In the genomic region with DNA sequence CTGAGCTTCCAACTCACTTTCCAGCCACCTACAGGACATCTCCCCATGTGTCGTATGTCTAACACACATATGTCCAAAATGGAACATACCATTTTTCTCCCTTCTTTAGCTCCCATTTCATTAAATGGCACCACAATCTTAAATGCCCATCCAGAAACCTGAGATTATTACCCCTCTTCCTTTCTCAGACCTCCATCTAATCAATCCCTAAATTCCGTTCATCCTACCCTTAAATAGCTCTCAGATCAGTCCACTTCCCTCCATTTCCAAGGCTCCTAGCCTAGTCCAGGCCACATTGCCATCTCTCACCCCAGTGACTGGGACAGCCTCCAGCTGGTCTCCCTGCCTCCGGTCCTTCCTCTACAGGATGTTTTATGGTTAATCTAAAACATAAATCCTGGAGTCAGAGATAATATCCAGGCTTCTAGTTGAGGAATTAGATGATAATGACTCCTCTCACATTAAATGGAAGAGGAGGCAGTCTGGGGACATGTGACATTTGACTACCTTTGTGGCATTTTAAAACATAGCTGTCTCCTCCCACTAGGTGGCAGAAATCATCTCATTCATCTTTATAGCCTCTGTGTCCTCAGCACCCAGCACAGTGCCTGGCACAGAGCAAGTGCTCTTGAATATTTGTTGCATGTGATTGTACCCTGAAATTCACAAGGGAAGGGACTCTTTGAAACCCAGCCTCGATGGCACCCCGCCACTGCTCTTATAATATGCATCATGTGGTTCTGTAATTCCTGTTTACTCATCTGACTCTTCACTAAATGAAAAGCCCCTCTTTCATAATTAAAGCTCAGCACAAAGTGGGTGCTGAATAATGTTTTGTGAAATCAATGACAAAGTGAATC, we compare ENCODE assay signal across 8 cellular contexts.
DNase-seq lines count a peak whose midpoint lies in the region; ATAC-seq and TF ChIP-seq lines count a peak whose summit lies in the region.

No MANE protein-coding gene starts in this region.

- intact Hi-C loops in left ventricle myocardium superior (cut with micrococcal nuclease) (no loop called here), colonic mucosa (cut with DNase I) (no loop called here), ascending aorta (cut with DNase I) (no loop called here)

- no peaks in the 10 kb centered on the region for H3K9me3 Mint-ChIP-seq in osteocyte (ENCODE audit: unreplicated experiment)

- DNase-seq in cardiac muscle cell (ENCODE audit: low read depth in 1 of 2, low spot score in 1 of 2) (peak in 1 of 2 donors; percentile 7), left ventricle myocardium superior (no peak), NCI-H2029 (lab: John Stamatoyannopoulos, UW) (peak; percentile 22), colonic mucosa (no peak), osteocyte (ENCODE audit: extremely low spot score, unreplicated experiment) (no peak), ascending aorta (ENCODE audit: low spot score in 2 of 2) (no peak), NCI-H510A treated with DMSO at 0.1 percent for 48 hours (lab: John Stamatoyannopoulos, UW) (no peak)

- no peaks in the 10 kb centered on the region for H3K36me3 ChIP-seq in cardiac muscle cell
- no peaks in the 10 kb centered on the region for H3K36me3 ChIP-seq in colonic mucosa
- H3K36me3 ChIP-seq in ascending aorta, result no peaks in the 10 kb centered on the region

- no peak overlapping the region for H3K27ac ChIP-seq in cardiac muscle cell
- H3K27ac ChIP-seq in colonic mucosa, result no peak overlapping the region
- H3K27ac ChIP-seq in ascending aorta, result no peak overlapping the region

- ATAC-seq in left ventricle myocardium superior, result no peak
- no peak for ATAC-seq in HG02571 (IDR thresholded peaks at IDR 0.05; ENCODE audit: unreplicated experiment)

- no peaks in the 10 kb centered on the region for H3K4me1 ChIP-seq in cardiac muscle cell (ENCODE audit: low read depth)
- no peaks in the 10 kb centered on the region for H3K4me1 ChIP-seq in colonic mucosa
- no peaks in the 10 kb centered on the region for H3K4me1 ChIP-seq in ascending aorta

- H3K27me3 Mint-ChIP-seq in osteocyte (ENCODE audit: unreplicated experiment), result peaks cover 48% of the 10 kb centered on the region

- H3K27ac Mint-ChIP-seq in osteocyte (ENCODE audit: unreplicated experiment), result no peak overlapping the region

- no peak overlapping the region for H3K4me3 Mint-ChIP-seq in osteocyte (ENCODE audit: unreplicated experiment)

- peaks cover 16% of the 10 kb centered on the region for H3K4me1 Mint-ChIP-seq in osteocyte (ENCODE audit: unreplicated experiment)

- H3K4me3 ChIP-seq in cardiac muscle cell, result no peak overlapping the region
- no peak overlapping the region for H3K4me3 ChIP-seq in colonic mucosa
- no peak overlapping the region for H3K4me3 ChIP-seq in ascending aorta

- TF ChIP-seq CTCF in cardiac muscle cell (IDR thresholded peaks at IDR 0.05; ENCODE audit: low read depth, low read length), result peak; percentile 38
- peak; percentile 43 for TF ChIP-seq CTCF in colonic mucosa (IDR thresholded peaks at IDR 0.05)
- peak; percentile 56 for TF ChIP-seq CTCF in osteocyte (IDR thresholded peaks at IDR 0.05)
- peak in 1 of 3 experiments; percentile 23 for TF ChIP-seq CTCF in ascending aorta (IDR thresholded peaks at IDR 0.05)

- no peaks in the 10 kb centered on the region for H3K27me3 ChIP-seq in cardiac muscle cell
- peaks cover 5% of the 10 kb centered on the region for H3K27me3 ChIP-seq in colonic mucosa
- no peaks in the 10 kb centered on the region for H3K27me3 ChIP-seq in ascending aorta

- H3K36me3 Mint-ChIP-seq in osteocyte (ENCODE audit: unreplicated experiment), result no peaks in the 10 kb centered on the region

- H3K9me3 ChIP-seq in cardiac muscle cell (ENCODE audit: low read depth), result no peaks in the 10 kb centered on the region
- H3K9me3 ChIP-seq in colonic mucosa, result no peaks in the 10 kb centered on the region
- H3K9me3 ChIP-seq in ascending aorta, result no peaks in the 10 kb centered on the region

- no peak overlapping the region for H3K9ac ChIP-seq in colonic mucosa (ENCODE audit: low read depth in 2 of 2, low read length in 2 of 2)
